Comparison of ENCODE assay signal across 1 cellular context in the genomic region with DNA sequence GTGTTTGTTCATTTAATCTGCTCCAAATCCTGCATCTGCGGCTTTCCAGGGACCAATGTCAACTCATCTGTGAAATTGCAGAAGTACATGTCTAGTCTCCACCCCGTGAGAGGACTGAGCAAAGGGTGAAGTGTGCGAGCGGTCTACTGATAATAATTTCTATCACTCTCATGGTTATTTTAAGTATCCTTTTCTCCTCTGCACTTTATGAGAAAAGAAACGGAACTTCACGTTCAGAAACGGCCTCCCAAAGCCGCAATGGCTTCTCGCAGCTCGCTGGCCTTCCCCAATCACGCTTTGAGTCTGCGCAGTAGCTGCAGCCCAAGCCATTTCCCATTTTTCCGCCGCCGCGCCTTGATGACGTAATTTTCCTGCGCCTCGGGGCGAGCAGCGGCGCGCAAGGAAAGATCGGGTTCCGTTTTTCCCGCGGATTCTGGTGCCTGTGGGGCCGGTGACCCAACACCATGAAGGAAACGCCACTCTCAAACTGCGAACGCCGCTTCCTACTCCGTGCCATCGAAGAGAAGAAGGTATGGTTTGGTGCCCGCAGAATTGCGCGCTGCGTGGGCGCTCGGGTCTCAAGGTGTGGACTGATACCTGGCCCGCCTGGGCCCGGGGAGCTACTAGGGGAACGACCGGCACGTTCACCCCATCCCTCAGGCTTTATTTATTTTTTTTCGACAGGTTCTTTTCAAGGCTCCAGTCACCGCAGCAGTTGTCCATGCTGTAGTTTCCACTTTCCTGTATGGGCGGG.
TF ChIP-seq lines count a peak whose summit lies in the region.

A gene with protein sequence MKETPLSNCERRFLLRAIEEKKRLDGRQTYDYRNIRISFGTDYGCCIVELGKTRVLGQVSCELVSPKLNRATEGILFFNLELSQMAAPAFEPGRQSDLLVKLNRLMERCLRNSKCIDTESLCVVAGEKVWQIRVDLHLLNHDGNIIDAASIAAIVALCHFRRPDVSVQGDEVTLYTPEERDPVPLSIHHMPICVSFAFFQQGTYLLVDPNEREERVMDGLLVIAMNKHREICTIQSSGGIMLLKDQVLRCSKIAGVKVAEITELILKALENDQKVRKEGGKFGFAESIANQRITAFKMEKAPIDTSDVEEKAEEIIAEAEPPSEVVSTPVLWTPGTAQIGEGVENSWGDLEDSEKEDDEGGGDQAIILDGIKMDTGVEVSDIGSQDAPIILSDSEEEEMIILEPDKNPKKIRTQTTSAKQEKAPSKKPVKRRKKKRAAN (plus strand): TSS at position 363 of the 754 bp plus-strand sequence. CDS start 102 bp downstream, at position 465.

TF ChIP-seq in HepG2, 621 proteins besides CTCF, POLR2A, EP300 and RAD21 (continued from another document and continues in another):
- TF ChIP-seq, protein P1, sequence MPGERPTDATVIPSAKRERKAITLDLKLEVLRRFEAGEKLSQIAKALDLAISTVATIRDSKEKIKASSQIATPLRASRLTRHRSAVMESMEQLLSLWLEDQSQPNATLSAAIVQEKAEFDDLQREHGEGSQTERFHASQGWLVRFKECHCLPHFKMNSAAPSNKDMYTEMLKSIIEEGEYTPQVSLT (CRISPR knock-in tag; IDR thresholded peaks at IDR 0.05; ENCODE audit: borderline replicate concordance, low read depth): no peak
- TF ChIP-seq ZNF766 (CRISPR knock-in tag; IDR thresholded peaks at IDR 0.05; ENCODE audit: borderline replicate concordance): no peak
- TF ChIP-seq, protein P2, sequence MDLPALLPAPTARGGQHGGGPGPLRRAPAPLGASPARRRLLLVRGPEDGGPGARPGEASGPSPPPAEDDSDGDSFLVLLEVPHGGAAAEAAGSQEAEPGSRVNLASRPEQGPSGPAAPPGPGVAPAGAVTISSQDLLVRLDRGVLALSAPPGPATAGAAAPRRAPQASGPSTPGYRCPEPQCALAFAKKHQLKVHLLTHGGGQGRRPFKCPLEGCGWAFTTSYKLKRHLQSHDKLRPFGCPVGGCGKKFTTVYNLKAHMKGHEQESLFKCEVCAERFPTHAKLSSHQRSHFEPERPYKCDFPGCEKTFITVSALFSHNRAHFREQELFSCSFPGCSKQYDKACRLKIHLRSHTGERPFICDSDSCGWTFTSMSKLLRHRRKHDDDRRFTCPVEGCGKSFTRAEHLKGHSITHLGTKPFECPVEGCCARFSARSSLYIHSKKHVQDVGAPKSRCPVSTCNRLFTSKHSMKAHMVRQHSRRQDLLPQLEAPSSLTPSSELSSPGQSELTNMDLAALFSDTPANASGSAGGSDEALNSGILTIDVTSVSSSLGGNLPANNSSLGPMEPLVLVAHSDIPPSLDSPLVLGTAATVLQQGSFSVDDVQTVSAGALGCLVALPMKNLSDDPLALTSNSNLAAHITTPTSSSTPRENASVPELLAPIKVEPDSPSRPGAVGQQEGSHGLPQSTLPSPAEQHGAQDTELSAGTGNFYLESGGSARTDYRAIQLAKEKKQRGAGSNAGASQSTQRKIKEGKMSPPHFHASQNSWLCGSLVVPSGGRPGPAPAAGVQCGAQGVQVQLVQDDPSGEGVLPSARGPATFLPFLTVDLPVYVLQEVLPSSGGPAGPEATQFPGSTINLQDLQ (CRISPR knock-in tag; IDR thresholded peaks at IDR 0.05): no peak
- peak; percentile 84 for TF ChIP-seq IRF2 (CRISPR knock-in tag; IDR thresholded peaks at IDR 0.05)
- TF ChIP-seq, protein P3, sequence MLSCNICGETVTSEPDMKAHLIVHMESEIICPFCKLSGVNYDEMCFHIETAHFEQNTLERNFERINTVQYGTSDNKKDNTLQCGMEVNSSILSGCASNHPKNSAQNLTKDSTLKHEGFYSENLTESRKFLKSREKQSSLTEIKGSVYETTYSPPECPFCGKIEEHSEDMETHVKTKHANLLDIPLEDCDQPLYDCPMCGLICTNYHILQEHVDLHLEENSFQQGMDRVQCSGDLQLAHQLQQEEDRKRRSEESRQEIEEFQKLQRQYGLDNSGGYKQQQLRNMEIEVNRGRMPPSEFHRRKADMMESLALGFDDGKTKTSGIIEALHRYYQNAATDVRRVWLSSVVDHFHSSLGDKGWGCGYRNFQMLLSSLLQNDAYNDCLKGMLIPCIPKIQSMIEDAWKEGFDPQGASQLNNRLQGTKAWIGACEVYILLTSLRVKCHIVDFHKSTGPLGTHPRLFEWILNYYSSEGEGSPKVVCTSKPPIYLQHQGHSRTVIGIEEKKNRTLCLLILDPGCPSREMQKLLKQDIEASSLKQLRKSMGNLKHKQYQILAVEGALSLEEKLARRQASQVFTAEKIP (CRISPR knock-in tag; IDR thresholded peaks at IDR 0.05; ENCODE audit: borderline replicate concordance): no peak
- TF ChIP-seq, protein P4, sequence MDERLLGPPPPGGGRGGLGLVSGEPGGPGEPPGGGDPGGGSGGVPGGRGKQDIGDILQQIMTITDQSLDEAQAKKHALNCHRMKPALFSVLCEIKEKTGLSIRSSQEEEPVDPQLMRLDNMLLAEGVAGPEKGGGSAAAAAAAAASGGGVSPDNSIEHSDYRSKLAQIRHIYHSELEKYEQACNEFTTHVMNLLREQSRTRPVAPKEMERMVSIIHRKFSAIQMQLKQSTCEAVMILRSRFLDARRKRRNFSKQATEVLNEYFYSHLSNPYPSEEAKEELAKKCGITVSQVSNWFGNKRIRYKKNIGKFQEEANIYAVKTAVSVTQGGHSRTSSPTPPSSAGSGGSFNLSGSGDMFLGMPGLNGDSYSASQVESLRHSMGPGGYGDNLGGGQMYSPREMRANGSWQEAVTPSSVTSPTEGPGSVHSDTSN (CRISPR knock-in tag; IDR thresholded peaks at IDR 0.05): no peak
- TF ChIP-seq ZNF570 (CRISPR knock-in tag; IDR thresholded peaks at IDR 0.05; ENCODE audit: borderline replicate concordance): no peak
- TF ChIP-seq THAP11 (CRISPR knock-in tag; IDR thresholded peaks at IDR 0.05): peak; percentile 92
- 0 out of 2 replicates have a peak, but pooled peaks have one; percentile 49 for TF ChIP-seq ZNF224 (CRISPR knock-in tag; IDR thresholded peaks at IDR 0.05)
- peak; percentile 81 for TF ChIP-seq BORCS8-MEF2B (CRISPR knock-in tag; IDR thresholded peaks at IDR 0.05)
- peak; percentile 75; the same call in 1 of the 2 replicates for TF ChIP-seq ZFP41 (CRISPR knock-in tag; IDR thresholded peaks at IDR 0.05; ENCODE audit: borderline replicate concordance)
- no peak for TF ChIP-seq ZNF550 (CRISPR knock-in tag; IDR thresholded peaks at IDR 0.05; ENCODE audit: borderline replicate concordance)
- TF ChIP-seq NPAS2 (CRISPR knock-in tag; IDR thresholded peaks at IDR 0.05; ENCODE audit: borderline replicate concordance): no peak
- no peak for TF ChIP-seq TEAD2 (CRISPR knock-in tag; IDR thresholded peaks at IDR 0.05)
- TF ChIP-seq POGZ (CRISPR knock-in tag; IDR thresholded peaks at IDR 0.05): peak; percentile 95
- no peak for TF ChIP-seq FLYWCH1 (CRISPR knock-in tag; IDR thresholded peaks at IDR 0.05)
- peak; percentile 80 for TF ChIP-seq MED1 (CRISPR knock-in tag; IDR thresholded peaks at IDR 0.05)
- TF ChIP-seq, protein P5, sequence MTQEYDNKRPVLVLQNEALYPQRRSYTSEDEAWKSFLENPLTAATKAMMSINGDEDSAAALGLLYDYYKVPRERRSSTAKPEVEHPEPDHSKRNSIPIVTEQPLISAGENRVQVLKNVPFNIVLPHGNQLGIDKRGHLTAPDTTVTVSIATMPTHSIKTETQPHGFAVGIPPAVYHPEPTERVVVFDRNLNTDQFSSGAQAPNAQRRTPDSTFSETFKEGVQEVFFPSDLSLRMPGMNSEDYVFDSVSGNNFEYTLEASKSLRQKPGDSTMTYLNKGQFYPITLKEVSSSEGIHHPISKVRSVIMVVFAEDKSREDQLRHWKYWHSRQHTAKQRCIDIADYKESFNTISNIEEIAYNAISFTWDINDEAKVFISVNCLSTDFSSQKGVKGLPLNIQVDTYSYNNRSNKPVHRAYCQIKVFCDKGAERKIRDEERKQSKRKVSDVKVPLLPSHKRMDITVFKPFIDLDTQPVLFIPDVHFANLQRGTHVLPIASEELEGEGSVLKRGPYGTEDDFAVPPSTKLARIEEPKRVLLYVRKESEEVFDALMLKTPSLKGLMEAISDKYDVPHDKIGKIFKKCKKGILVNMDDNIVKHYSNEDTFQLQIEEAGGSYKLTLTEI (CRISPR knock-in tag; conservative IDR thresholded peaks at IDR 0.05): no peak
- TF ChIP-seq ZNF10 (CRISPR knock-in tag; IDR thresholded peaks at IDR 0.05; ENCODE audit: borderline replicate concordance, low read depth): no peak
- TF ChIP-seq, protein P6, sequence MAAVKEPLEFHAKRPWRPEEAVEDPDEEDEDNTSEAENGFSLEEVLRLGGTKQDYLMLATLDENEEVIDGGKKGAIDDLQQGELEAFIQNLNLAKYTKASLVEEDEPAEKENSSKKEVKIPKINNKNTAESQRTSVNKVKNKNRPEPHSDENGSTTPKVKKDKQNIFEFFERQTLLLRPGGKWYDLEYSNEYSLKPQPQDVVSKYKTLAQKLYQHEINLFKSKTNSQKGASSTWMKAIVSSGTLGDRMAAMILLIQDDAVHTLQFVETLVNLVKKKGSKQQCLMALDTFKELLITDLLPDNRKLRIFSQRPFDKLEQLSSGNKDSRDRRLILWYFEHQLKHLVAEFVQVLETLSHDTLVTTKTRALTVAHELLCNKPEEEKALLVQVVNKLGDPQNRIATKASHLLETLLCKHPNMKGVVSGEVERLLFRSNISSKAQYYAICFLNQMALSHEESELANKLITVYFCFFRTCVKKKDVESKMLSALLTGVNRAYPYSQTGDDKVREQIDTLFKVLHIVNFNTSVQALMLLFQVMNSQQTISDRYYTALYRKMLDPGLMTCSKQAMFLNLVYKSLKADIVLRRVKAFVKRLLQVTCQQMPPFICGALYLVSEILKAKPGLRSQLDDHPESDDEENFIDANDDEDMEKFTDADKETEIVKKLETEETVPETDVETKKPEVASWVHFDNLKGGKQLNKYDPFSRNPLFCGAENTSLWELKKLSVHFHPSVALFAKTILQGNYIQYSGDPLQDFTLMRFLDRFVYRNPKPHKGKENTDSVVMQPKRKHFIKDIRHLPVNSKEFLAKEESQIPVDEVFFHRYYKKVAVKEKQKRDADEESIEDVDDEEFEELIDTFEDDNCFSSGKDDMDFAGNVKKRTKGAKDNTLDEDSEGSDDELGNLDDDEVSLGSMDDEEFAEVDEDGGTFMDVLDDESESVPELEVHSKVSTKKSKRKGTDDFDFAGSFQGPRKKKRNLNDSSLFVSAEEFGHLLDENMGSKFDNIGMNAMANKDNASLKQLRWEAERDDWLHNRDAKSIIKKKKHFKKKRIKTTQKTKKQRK (IDR thresholded peaks at IDR 0.05; ENCODE audit: low read length): no peak
- TF ChIP-seq, protein P7, sequence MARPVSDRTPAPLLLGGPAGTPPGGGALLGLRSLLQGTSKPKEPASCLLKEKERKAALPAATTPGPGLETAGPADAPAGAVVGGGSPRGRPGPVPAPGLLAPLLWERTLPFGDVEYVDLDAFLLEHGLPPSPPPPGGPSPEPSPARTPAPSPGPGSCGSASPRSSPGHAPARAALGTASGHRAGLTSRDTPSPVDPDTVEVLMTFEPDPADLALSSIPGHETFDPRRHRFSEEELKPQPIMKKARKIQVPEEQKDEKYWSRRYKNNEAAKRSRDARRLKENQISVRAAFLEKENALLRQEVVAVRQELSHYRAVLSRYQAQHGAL (CRISPR knock-in tag; IDR thresholded peaks at IDR 0.05; ENCODE audit: not compliant biosample characterization): peak; percentile 64
- 0 out of 2 replicates have a peak, but pooled peaks have one; percentile 31 for TF ChIP-seq MTF1 (CRISPR knock-in tag; IDR thresholded peaks at IDR 0.05)
- peak; percentile 85; the same call in 1 of the 2 replicates for TF ChIP-seq ZNF619 (CRISPR knock-in tag; IDR thresholded peaks at IDR 0.05)
- TF ChIP-seq, protein P8, sequence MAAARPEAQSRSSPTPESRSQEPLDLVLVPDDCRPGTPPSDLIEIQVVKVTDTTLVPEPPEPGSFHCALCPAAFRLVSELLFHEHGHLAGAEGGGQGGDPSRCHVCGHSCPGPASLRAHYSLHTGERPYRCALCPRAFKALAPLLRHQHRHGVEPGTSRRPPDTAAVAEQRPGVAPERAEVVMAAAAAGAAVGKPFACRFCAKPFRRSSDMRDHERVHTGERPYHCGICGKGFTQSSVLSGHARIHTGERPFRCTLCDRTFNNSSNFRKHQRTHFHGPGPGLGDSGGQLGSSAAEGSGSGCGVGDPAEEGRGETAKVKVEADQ (CRISPR knock-in tag; IDR thresholded peaks at IDR 0.05; ENCODE audit: borderline replicate concordance): no peak
- peak; percentile 22; the same call in 1 of the 2 replicates for TF ChIP-seq HNRNPL (IDR thresholded peaks at IDR 0.05; ENCODE audit: low read depth, low read length)
- no peak for TF ChIP-seq HNRNPK (IDR thresholded peaks at IDR 0.05; ENCODE audit: low read depth, low read length, poor library complexity, severe bottlenecking)
- no peak for TF ChIP-seq NFIC (IDR thresholded peaks at IDR 0.05; ENCODE audit: low read length)
- 0 out of 2 replicates have a peak, but pooled peaks have one; percentile 39 for TF ChIP-seq ZBTB7B (CRISPR knock-in tag; IDR thresholded peaks at IDR 0.05)
- no peak for TF ChIP-seq ZSCAN12 (CRISPR knock-in tag; IDR thresholded peaks at IDR 0.05)
- TF ChIP-seq ZNF788 (CRISPR knock-in tag; IDR thresholded peaks at IDR 0.05; ENCODE audit: borderline replicate concordance): peak; percentile 92; the same call in 1 of the 2 replicates
- peak; percentile 92 for TF ChIP-seq NRL (CRISPR knock-in tag; IDR thresholded peaks at IDR 0.05; ENCODE audit: borderline replicate concordance)
- TF ChIP-seq BHLHE40 (IDR thresholded peaks at IDR 0.05; ENCODE audit: low read length): no peak
- no peak for TF ChIP-seq ADNP (CRISPR knock-in tag; IDR thresholded peaks at IDR 0.05)
- no peak for TF ChIP-seq SP140L (CRISPR knock-in tag; IDR thresholded peaks at IDR 0.05; ENCODE audit: borderline replicate concordance)
- TF ChIP-seq SAFB2 (CRISPR knock-in tag; IDR thresholded peaks at IDR 0.05; ENCODE audit: borderline replicate concordance, low read depth): no peak
- TF ChIP-seq ZNF180 (CRISPR knock-in tag; IDR thresholded peaks at IDR 0.05; ENCODE audit: borderline replicate concordance, low read depth): no peak
- TF ChIP-seq, protein P9, sequence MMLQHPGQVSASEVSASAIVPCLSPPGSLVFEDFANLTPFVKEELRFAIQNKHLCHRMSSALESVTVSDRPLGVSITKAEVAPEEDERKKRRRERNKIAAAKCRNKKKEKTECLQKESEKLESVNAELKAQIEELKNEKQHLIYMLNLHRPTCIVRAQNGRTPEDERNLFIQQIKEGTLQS (CRISPR knock-in tag; IDR thresholded peaks at IDR 0.05): peak; percentile 83
- peak; percentile 97 for TF ChIP-seq ZMYM4 (CRISPR knock-in tag; IDR thresholded peaks at IDR 0.05)
- TF ChIP-seq, protein P10, sequence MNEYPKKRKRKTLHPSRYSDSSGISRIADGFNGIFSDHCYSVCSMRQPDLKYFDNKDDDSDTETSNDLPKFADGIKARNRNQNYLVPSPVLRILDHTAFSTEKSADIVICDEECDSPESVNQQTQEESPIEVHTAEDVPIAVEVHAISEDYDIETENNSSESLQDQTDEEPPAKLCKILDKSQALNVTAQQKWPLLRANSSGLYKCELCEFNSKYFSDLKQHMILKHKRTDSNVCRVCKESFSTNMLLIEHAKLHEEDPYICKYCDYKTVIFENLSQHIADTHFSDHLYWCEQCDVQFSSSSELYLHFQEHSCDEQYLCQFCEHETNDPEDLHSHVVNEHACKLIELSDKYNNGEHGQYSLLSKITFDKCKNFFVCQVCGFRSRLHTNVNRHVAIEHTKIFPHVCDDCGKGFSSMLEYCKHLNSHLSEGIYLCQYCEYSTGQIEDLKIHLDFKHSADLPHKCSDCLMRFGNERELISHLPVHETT (CRISPR knock-in tag; conservative IDR thresholded peaks at IDR 0.05): no peak
- peak; percentile 87; the same call in 1 of the 2 replicates for TF ChIP-seq REL (CRISPR knock-in tag; conservative IDR thresholded peaks at IDR 0.05)
- peak; percentile 98 for TF ChIP-seq HOXA3 (CRISPR knock-in tag; IDR thresholded peaks at IDR 0.05)
- TF ChIP-seq ARID2 (CRISPR knock-in tag; IDR thresholded peaks at IDR 0.05; ENCODE audit: borderline replicate concordance): peak; percentile 15; the same call in 1 of the 2 replicates
- TF ChIP-seq CCDC6 (CRISPR knock-in tag; IDR thresholded peaks at IDR 0.05): no peak; the same call in 1 of the 2 replicates
- TF ChIP-seq ZNF75D (CRISPR knock-in tag; IDR thresholded peaks at IDR 0.05; ENCODE audit: borderline replicate concordance): no peak
- TF ChIP-seq ZNF30 (CRISPR knock-in tag; IDR thresholded peaks at IDR 0.05): no peak
- TF ChIP-seq FOXO1 (CRISPR knock-in tag; IDR thresholded peaks at IDR 0.05): peak; percentile 56
- no peak for TF ChIP-seq ZNF616 (CRISPR knock-in tag; IDR thresholded peaks at IDR 0.05; ENCODE audit: low read depth)
